ENCODE assay signal across 36 cellular contexts in the genomic region with DNA sequence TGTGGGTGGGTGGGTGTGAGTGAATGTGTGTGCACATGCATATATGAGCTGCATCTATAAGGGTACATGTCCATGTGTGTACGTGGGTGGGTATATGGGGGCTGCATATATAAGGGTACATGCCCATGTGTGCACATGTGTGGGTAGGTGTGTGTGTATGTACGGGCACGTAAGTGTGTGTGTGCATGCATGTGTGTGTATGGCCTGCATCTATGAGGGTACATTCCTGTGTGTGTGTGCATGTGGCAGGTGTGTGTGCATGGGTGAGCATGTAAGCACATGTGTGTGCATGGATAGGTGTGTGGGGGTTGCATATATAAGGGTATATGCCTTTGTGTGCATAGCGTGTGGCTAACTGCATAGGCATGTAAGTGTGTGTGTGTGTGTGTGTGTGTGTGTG.
"Had no signal": no experiment of that assay in that cellular context is flagged by ENCODE, and none has a peak within 500 bp of the region (broad histone marks: within the 10 kb centered on the region; RNA-seq: fewer than 3 reads in every experiment).

No MANE protein-coding gene starts in this region.

- ATAC-seq: activated CD8-positive, alpha-beta memory T cell treated with anti-CD3 and anti-CD28 coated beads, Interleukin-2, amount 10 ng/mL, durations not matched to agents 7 days and 5 days; activated naive CD8-positive, alpha-beta T cell treated with anti-CD3 and anti-CD28 coated beads, Interleukin-2, amount 50 U/mL, for 24 hours; K562; PC-3; Right ventricle myocardium inferior; SK-N-SH treated with all-trans-retinoic acid at 6 μM for 48 hours; T-cell; T-helper 17 cell had no signal

- H3K4me1 ChIP-seq: breast epithelium had no signal

- H3K36me3 Mint-ChIP-seq: activated CD8-positive, alpha-beta memory T cell treated with anti-CD3 and anti-CD28 coated beads, Interleukin-2, amount 10 ng/mL, durations not matched to agents 7 days and 5 days; activated naive CD4-positive, alpha-beta T cell treated with anti-CD3 and anti-CD28 coated beads, Interleukin-2, amount 10 ng/mL, durations not matched to agents 7 days and 5 days; activated naive CD8-positive, alpha-beta T cell; T-cell had no signal

- DNase-seq: activated B cell treated with CpG ODN at 0.5 μM for 24 hours; activated CD4-positive, alpha-beta memory T cell treated with anti-CD3 and anti-CD28 coated beads, Interleukin-2, amount 10 ng/mL, durations not matched to agents 7 days and 5 days; activated CD4-positive, alpha-beta T cell treated with anti-CD3 and anti-CD28 coated beads for 4 hours; activated CD4-positive, CD25-positive, alpha-beta regulatory T cell treated with anti-CD3 and anti-CD28 coated beads, Interleukin-2, amount 50 U/mL, for 72 hours; activated CD8-positive, alpha-beta memory T cell treated with anti-CD3 and anti-CD28 coated beads for 24 hours; activated CD8-positive, alpha-beta memory T cell treated with anti-CD3 and anti-CD28 coated beads, Interleukin-2, amount 10 ng/mL, durations not matched to agents 7 days and 5 days; activated CD8-positive, alpha-beta memory T cell treated with anti-CD3 and anti-CD28 coated beads, Interleukin-2, amount 50 U/mL, for 48 hours; activated effector memory CD4-positive, alpha-beta T cell treated with Interleukin-2 at 50 U/mL for 16 hours; activated naive CD4-positive, alpha-beta T cell treated with anti-CD3 and anti-CD28 coated beads, Interleukin-2, amount 10 ng/mL, durations not matched to agents 7 days and 5 days; activated naive CD8-positive, alpha-beta T cell treated with anti-CD3 and anti-CD28 coated beads, Interleukin-2, amount 50 U/mL, for 24 hours; activated T-cell treated with anti-CD3 and anti-CD28 coated beads, Interleukin-2, amount 50 U/mL, for 48 hours; anterior cingulate cortex; caudate nucleus; NCI-H1092 treated with DMSO at 0.1 percent for 48 hours; NCI-H1417; NCI-H146; NCI-H187; NCI-H2029 treated with DMSO at 0.1 percent for 48 hours; NCI-H2107; NCI-H2171; NCI-H510A; NCI-H526; NCI-H748 treated with DMSO at 0.1 percent for 48 hours; NK-92 treated with Interleukin-12 subunit alpha and Interleukin-12 subunit beta, amount 100 ng/mL, for 24 hours; PC-3; SIG-M5; T-cell; T-helper 17 cell had no signal

- H3K36me3 ChIP-seq: breast epithelium had no signal

- H3K27ac ChIP-seq: breast epithelium, RWPE1, VCaP had no signal

- H3K4me3 ChIP-seq: breast epithelium, K562 had no signal

- H3K27me3 Mint-ChIP-seq: activated B cell treated with CpG ODN at 0.5 μM for 24 hours; activated CD4-positive, alpha-beta memory T cell treated with anti-CD3 and anti-CD28 coated beads, Interleukin-2, amount 10 ng/mL, durations not matched to agents 7 days and 5 days; activated CD8-positive, alpha-beta memory T cell treated with anti-CD3 and anti-CD28 coated beads, Interleukin-2, amount 10 ng/mL, durations not matched to agents 7 days and 5 days; activated naive CD4-positive, alpha-beta T cell treated with anti-CD3 and anti-CD28 coated beads, Interleukin-2, amount 10 ng/mL, durations not matched to agents 7 days and 5 days; activated naive CD8-positive, alpha-beta T cell; activated naive CD8-positive, alpha-beta T cell treated with anti-CD3 and anti-CD28 coated beads, Interleukin-2, amount 50 U/mL, for 24 hours; T-cell had no signal

- H3K9me3 ChIP-seq: breast epithelium had no signal

- FAIRE-seq: K562, RCC 7860 had no signal

- H3K27ac Mint-ChIP-seq: activated B cell treated with CpG ODN at 0.5 μM for 24 hours; activated CD4-positive, alpha-beta memory T cell treated with anti-CD3 and anti-CD28 coated beads, Interleukin-2, amount 10 ng/mL, durations not matched to agents 7 days and 5 days; activated CD8-positive, alpha-beta memory T cell treated with anti-CD3 and anti-CD28 coated beads, Interleukin-2, amount 10 ng/mL, durations not matched to agents 7 days and 5 days; activated naive CD4-positive, alpha-beta T cell treated with anti-CD3 and anti-CD28 coated beads, Interleukin-2, amount 10 ng/mL, durations not matched to agents 7 days and 5 days; activated naive CD8-positive, alpha-beta T cell; activated naive CD8-positive, alpha-beta T cell treated with anti-CD3 and anti-CD28 coated beads, Interleukin-2, amount 50 U/mL, for 24 hours; T-cell; T-helper 17 cell had no signal

- H3K4me1 Mint-ChIP-seq: activated B cell treated with CpG ODN at 0.5 μM for 24 hours; activated CD4-positive, alpha-beta memory T cell treated with anti-CD3 and anti-CD28 coated beads, Interleukin-2, amount 10 ng/mL, durations not matched to agents 7 days and 5 days; activated CD8-positive, alpha-beta memory T cell treated with anti-CD3 and anti-CD28 coated beads, Interleukin-2, amount 10 ng/mL, durations not matched to agents 7 days and 5 days; activated naive CD4-positive, alpha-beta T cell treated with anti-CD3 and anti-CD28 coated beads, Interleukin-2, amount 10 ng/mL, durations not matched to agents 7 days and 5 days; activated naive CD8-positive, alpha-beta T cell treated with anti-CD3 and anti-CD28 coated beads, Interleukin-2, amount 50 U/mL, for 24 hours; T-cell; T-helper 17 cell had no signal

- H3K4me3 Mint-ChIP-seq: activated B cell treated with CpG ODN at 0.5 μM for 24 hours; activated CD4-positive, alpha-beta memory T cell treated with anti-CD3 and anti-CD28 coated beads, Interleukin-2, amount 10 ng/mL, durations not matched to agents 7 days and 5 days; activated CD8-positive, alpha-beta memory T cell treated with anti-CD3 and anti-CD28 coated beads, Interleukin-2, amount 10 ng/mL, durations not matched to agents 7 days and 5 days; activated naive CD4-positive, alpha-beta T cell treated with anti-CD3 and anti-CD28 coated beads, Interleukin-2, amount 10 ng/mL, durations not matched to agents 7 days and 5 days; activated naive CD8-positive, alpha-beta T cell; activated naive CD8-positive, alpha-beta T cell treated with anti-CD3 and anti-CD28 coated beads, Interleukin-2, amount 50 U/mL, for 24 hours; T-cell; T-helper 17 cell had no signal

- H3K9me3 Mint-ChIP-seq: activated B cell treated with CpG ODN at 0.5 μM for 24 hours; activated CD4-positive, alpha-beta memory T cell treated with anti-CD3 and anti-CD28 coated beads, Interleukin-2, amount 10 ng/mL, durations not matched to agents 7 days and 5 days; activated naive CD4-positive, alpha-beta T cell treated with anti-CD3 and anti-CD28 coated beads, Interleukin-2, amount 10 ng/mL, durations not matched to agents 7 days and 5 days; activated naive CD8-positive, alpha-beta T cell treated with anti-CD3 and anti-CD28 coated beads, Interleukin-2, amount 50 U/mL, for 24 hours; T-cell had no signal
